In the genomic region with DNA sequence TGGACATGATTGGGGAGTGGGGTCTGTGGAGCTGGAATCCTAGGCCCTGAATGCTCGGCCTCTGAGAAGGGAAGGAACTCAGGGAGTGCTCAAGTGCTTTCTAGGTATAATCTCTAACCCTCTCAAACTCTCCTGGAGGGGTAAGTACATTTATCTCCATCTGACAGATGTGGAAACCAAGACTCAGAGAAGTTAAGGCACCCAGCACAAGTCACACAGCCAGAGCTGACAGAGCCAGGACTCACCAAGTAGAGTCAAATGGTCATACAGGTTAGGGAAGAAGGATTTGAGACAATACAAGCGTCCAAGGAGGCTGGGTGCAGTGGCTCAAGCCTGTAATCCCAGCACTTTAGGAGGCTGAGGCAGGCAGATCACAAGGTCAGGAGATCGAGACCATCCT, we compare ENCODE assay signal across 20 cellular contexts.
"Had no signal": no experiment of that assay in that cellular context is flagged by ENCODE, and none has a peak within 500 bp of the region (broad histone marks: within the 10 kb centered on the region; RNA-seq: fewer than 3 reads in every experiment).

No MANE protein-coding gene starts in this region.

- H3K27me3 Mint-ChIP-seq: type B pancreatic cell had no signal

- H3K4me3 ChIP-seq: body of pancreas, lung, prostate gland, right atrium auricular region, skin epidermis, testis had no signal

- ATAC-seq: body of pancreas had no signal

- H3K4me3 Mint-ChIP-seq: type B pancreatic cell had no signal

- H3K27ac ChIP-seq: body of pancreas, prostate gland, right atrium auricular region, testis, VCaP had no signal

- DNase-seq: activated CD4-positive, alpha-beta T cell treated with anti-CD3 and anti-CD28 coated beads for 1 hour; activated CD4-positive, alpha-beta T cell treated with anti-CD3 and anti-CD28 coated beads, Interleukin-2, amount 50 U/mL, for 48 hours; body of pancreas; caudate nucleus; erythroblast; foreskin melanocyte; glutamatergic neuron; hippocampal formation; islet precursor cell; midbrain; stimulated activated CD4-positive, alpha-beta T cell treated with anti-CD3 and anti-CD28 coated beads, Interleukin-2, amount 100 ng/mL, for 48 hours; T-helper 2 cell; testis had no signal

- H3K4me1 ChIP-seq: prostate gland, testis had no signal

- H3K27me3 ChIP-seq: body of pancreas, right atrium auricular region, testis had no signal

- H3K27ac Mint-ChIP-seq: type B pancreatic cell had no signal

- FAIRE-seq: colon had no signal

- H3K9me3 ChIP-seq: body of pancreas, prostate gland, right atrium auricular region, testis had no signal

- H3K36me3 ChIP-seq: prostate gland, right atrium auricular region had no signal
